8 cellular contexts compared by ENCODE assay signal in the genomic region with DNA sequence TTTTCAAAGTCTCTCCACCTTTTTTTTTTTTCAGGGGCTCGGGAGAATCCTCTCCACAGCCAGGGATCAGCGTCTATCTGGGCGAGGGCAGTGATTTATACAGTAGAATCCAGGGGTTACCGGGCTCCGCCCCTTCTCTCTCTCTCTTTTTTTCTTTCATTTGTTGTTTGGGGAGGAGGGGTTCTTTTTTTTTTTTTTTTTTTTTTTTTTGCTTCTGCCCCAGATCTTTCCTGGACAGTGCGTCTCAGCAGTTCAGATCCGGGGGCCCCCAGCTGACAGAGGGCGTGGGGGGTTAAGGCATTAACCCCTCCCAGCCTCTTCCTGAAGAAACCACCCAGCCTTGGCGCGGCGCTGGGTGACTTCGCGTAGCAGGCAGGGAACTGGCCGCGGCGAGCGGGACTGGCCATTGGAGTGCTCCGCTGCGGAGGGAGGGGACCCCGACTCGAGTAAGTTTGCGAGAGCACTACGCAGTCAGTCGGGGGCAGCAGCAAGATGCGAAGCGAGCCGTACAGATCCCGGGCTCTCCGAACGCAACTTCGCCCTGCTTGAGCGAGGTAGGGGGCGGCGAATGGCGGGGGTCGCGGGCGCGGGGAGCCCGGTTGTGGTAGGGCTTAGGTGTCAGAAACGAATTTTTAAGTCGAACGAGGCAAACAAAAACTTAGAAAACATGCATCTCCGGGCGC. TPM values are rescaled to one million over a fixed set of nuclear protein-coding genes. Genes with fewer than 3 reads are reported as not detected.
DNase-seq lines count a peak whose midpoint lies in the region; ATAC-seq and TF ChIP-seq lines count a peak whose summit lies in the region.

A gene (plus strand): TSS at position 474 of the 683 bp plus-strand sequence. CDS start 1,966 bp downstream, outside the sequence.

- peak; percentile 44 for DNase-seq in NCI-H748 treated with DMSO at 0.1 percent for 48 hours (lab: John Stamatoyannopoulos, UW)
- DNase-seq in fibroblast of peridontal ligament (ENCODE audit: extremely low read depth): peak; percentile 53
- peak; percentile 50 for DNase-seq in stomach
- no peak for DNase-seq in NCI-H128 (lab: John Stamatoyannopoulos, UW; ENCODE audit: unreplicated experiment)

- TF ChIP-seq EP300 in stomach (IDR thresholded peaks at IDR 0.05): no peak

- peak within 1 kb of the TSS; percentile 64 to 84 (median 77) for H3K27ac ChIP-seq in stomach

- TF ChIP-seq CTCF in nephron (IDR thresholded peaks at IDR 0.05; ENCODE audit: unreplicated experiment in 3 of 3) (no peak), stomach (IDR thresholded peaks at IDR 0.05) (no peak)

- H3K36me3 ChIP-seq in stomach: no peaks in the 10 kb centered on the region

- peak within 1 kb of the TSS; percentile 54 to 67 (median 60) for H3K4me3 ChIP-seq in stomach

- H3K4me1 Mint-ChIP-seq in activated T-helper 17 cell treated with anti-CD3 and anti-CD28 coated beads, Interleukin-2, amount 50 U/mL, for 72 hours: peaks cover 18% of the 10 kb centered on the region
- peaks cover 28% of the 10 kb centered on the region for H3K4me1 Mint-ChIP-seq in nephron

- peak within 1 kb of the TSS; percentile 100 for H3K27ac Mint-ChIP-seq in activated T-helper 17 cell treated with anti-CD3 and anti-CD28 coated beads, Interleukin-2, amount 50 U/mL, for 72 hours
- H3K27ac Mint-ChIP-seq in nephron: peak within 1 kb of the TSS; percentile 20 to 67 (median 37)

- H3K27me3 ChIP-seq in stomach: peaks cover 0 to 34% (median 16%) of the 10 kb centered on the region in 3 donors

- no peaks in the 10 kb centered on the region for H3K27me3 Mint-ChIP-seq in activated T-helper 17 cell treated with anti-CD3 and anti-CD28 coated beads, Interleukin-2, amount 50 U/mL, for 72 hours
- H3K27me3 Mint-ChIP-seq in nephron (ENCODE audit: low read depth): peaks cover 53% of the 10 kb centered on the region

- peaks cover 70% of the 10 kb centered on the region for H3K36me3 Mint-ChIP-seq in activated T-helper 17 cell treated with anti-CD3 and anti-CD28 coated beads, Interleukin-2, amount 50 U/mL, for 72 hours (ENCODE audit: low read depth)
- H3K36me3 Mint-ChIP-seq in nephron (ENCODE audit: low read depth): peaks cover 10% of the 10 kb centered on the region

- ATAC-seq in HG02759 (IDR thresholded peaks at IDR 0.05; ENCODE audit: unreplicated experiment): peak; percentile 27
- peak; percentile 33 for ATAC-seq in activated T-helper 17 cell treated with anti-CD3 and anti-CD28 coated beads, Interleukin-2, amount 50 U/mL, for 72 hours (replicated peaks)

- TF ChIP-seq POLR2A in GM15510 (IDR thresholded peaks at IDR 0.05; ENCODE audit: borderline replicate concordance, extremely low read depth, insufficient read length) (peak; percentile 47), stomach (IDR thresholded peaks at IDR 0.05) (no peak)

- intact Hi-C loops in stomach (cut with DNase I; ENCODE audit: low total_unique reads): loop anchor here (10.0 kb wide), 1 partner anchor 322 kb away; no protein-coding TSS in a partner anchor

- no peaks in the 10 kb centered on the region for H3K9me3 Mint-ChIP-seq in activated T-helper 17 cell treated with anti-CD3 and anti-CD28 coated beads, Interleukin-2, amount 50 U/mL, for 72 hours
- H3K9me3 Mint-ChIP-seq in nephron: no peaks in the 10 kb centered on the region

- H3K9me3 ChIP-seq in stomach: no peaks in the 10 kb centered on the region

- 1 to 2% (median 2%) methylated on average over 37 to 45 of the region's 45 CpGs for WGBS in stomach, 5 donors

- peak within 1 kb of the TSS; percentile 94 for H3K4me3 Mint-ChIP-seq in activated T-helper 17 cell treated with anti-CD3 and anti-CD28 coated beads, Interleukin-2, amount 50 U/mL, for 72 hours
- H3K4me3 Mint-ChIP-seq in nephron: peak within 1 kb of the TSS; percentile 87 to 92 (median 90)

- H3K4me1 ChIP-seq in stomach: peaks cover 14 to 37% (median 34%) of the 10 kb centered on the region in 4 donors

RNA-seq across cellular contexts. Expression of the gene that starts here (rescaled TPM):
- total RNA-seq in activated T-helper 17 cell treated with anti-CD3 and anti-CD28 coated beads, Interleukin-2, amount 50 U/mL, for 72 hours: 100 to 1,000 TPM; 147 to 170 TPM
- total RNA-seq in stomach: 10 to 100 TPM in 3 of 5 donors, 1 to 10 TPM in 2; 5.8 to 54.0 (median 14.3) TPM
- 10 to 100 TPM in 1 of 3 donors, 1 to 10 TPM in 2; 3.7 to 11.6 (median 8.4) TPM for polyA plus RNA-seq in stomach
